8 cellular contexts compared by ENCODE assay signal in genomic region chr11:6812391-6813005, GRCh38. TPM values are rescaled to one million over a fixed set of nuclear protein-coding genes. Genes with fewer than 3 reads are reported as not detected.
A peak's percentile ranks its signal among the peaks of the same experiment; 100 is the strongest.
DNase-seq lines count a peak whose midpoint lies in the region; ATAC-seq and TF ChIP-seq lines count a peak whose summit lies in the region.

No MANE protein-coding gene starts in this region.

- H3K27ac ChIP-seq in upper lobe of left lung = no peak overlapping the region

- H3K4me1 Mint-ChIP-seq in activated CD4-positive, alpha-beta T cell treated with anti-CD3 and anti-CD28 coated beads for 36 hours = no peaks in the 10 kb centered on the region
- peaks cover 6% of the 10 kb centered on the region for H3K4me1 Mint-ChIP-seq in central memory CD8-positive, alpha-beta T cell

- peak; percentile 85 for ATAC-seq in activated CD4-positive, alpha-beta T cell treated with anti-CD3 and anti-CD28 coated beads for 36 hours
- peak; percentile 58 for ATAC-seq in central memory CD8-positive, alpha-beta T cell (replicated peaks; ENCODE audit: extremely low read depth, poor library complexity, severe bottlenecking)
- ATAC-seq in upper lobe of left lung (ENCODE audit: low FRiP score in 2 of 2) = peak; percentile 75 to 87

- H3K9me3 ChIP-seq in upper lobe of left lung = no peaks in the 10 kb centered on the region

- peak; percentile 43 for DNase-seq in activated CD4-positive, alpha-beta T cell treated with anti-CD3 and anti-CD28 coated beads for 36 hours
- no peak for DNase-seq in activated CD4-positive, alpha-beta T cell treated with anti-CD3 and anti-CD28 coated beads for 1 hour
- DNase-seq in H4 (ENCODE audit: low spot score) (peak; percentile 30), SK-N-DZ (ENCODE audit: low spot score) (peak; percentile 47), medulla oblongata (ENCODE audit: extremely low spot score) (peak; percentile 27), upper lobe of left lung (no peak)
- DNase-seq in central memory CD8-positive, alpha-beta T cell (ENCODE audit: low spot score in 2 of 2) = peak in 1 of 2 donors; percentile 32

- H3K36me3 ChIP-seq in upper lobe of left lung = no peaks in the 10 kb centered on the region

- no peak for TF ChIP-seq POLR2A in upper lobe of left lung (IDR thresholded peaks at IDR 0.05)

- CTCF ChIA-PET in activated CD4-positive, alpha-beta T cell treated with anti-CD3 and anti-CD28 coated beads for 36 hours (lab: Charles Lee) = interaction anchor here (0.6 to 3.3 kb wide), 30 partner anchors 9 to 1446 kb away, joined by 3 to 13 read pairs (median 4); partner anchors contain the start of genes OR10A5 and OR6A2

- intact Hi-C loops in activated CD4-positive, alpha-beta T cell treated with anti-CD3 and anti-CD28 coated beads for 36 hours (cut with DNase I, micrococcal nuclease) = loop anchor here in 1 of 2 experiments (2.0 to 5.0 kb wide), 4 partner anchors 115 to 630 kb away; partner anchors contain the start of gene ZNF215

- TF ChIP-seq CTCF in LNCAP (IDR thresholded peaks at IDR 0.05) (peak; percentile 90), upper lobe of left lung (IDR thresholded peaks at IDR 0.05) (peak; percentile 54 to 87 (median 68))

- POLR2A ChIA-PET in activated CD4-positive, alpha-beta T cell treated with anti-CD3 and anti-CD28 coated beads for 36 hours (lab: Charles Lee) = no interaction called here

- H3K27me3 ChIP-seq in upper lobe of left lung = no peaks in the 10 kb centered on the region

- 12 to 18% methylated on average over 6 of the region's 6 CpGs for WGBS in upper lobe of left lung, 2 donors

- no peaks in the 10 kb centered on the region for H3K9me3 Mint-ChIP-seq in activated CD4-positive, alpha-beta T cell treated with anti-CD3 and anti-CD28 coated beads for 36 hours (ENCODE audit: low read depth)
- H3K9me3 Mint-ChIP-seq in central memory CD8-positive, alpha-beta T cell = no peaks in the 10 kb centered on the region

- H3K4me3 Mint-ChIP-seq in activated CD4-positive, alpha-beta T cell treated with anti-CD3 and anti-CD28 coated beads for 36 hours = no peak overlapping the region
- H3K4me3 Mint-ChIP-seq in central memory CD8-positive, alpha-beta T cell = no peak overlapping the region

- peaks cover 10% of the 10 kb centered on the region for H3K27me3 Mint-ChIP-seq in activated CD4-positive, alpha-beta T cell treated with anti-CD3 and anti-CD28 coated beads for 36 hours
- peaks cover 64% of the 10 kb centered on the region for H3K27me3 Mint-ChIP-seq in central memory CD8-positive, alpha-beta T cell

- H3K36me3 Mint-ChIP-seq in activated CD4-positive, alpha-beta T cell treated with anti-CD3 and anti-CD28 coated beads for 36 hours (ENCODE audit: low read depth) = no peaks in the 10 kb centered on the region
- H3K36me3 Mint-ChIP-seq in central memory CD8-positive, alpha-beta T cell (ENCODE audit: insufficient read depth) = no peaks in the 10 kb centered on the region

- no peaks in the 10 kb centered on the region for H3K4me1 ChIP-seq in upper lobe of left lung

- no peak overlapping the region for H3K4me3 ChIP-seq in upper lobe of left lung

- H3K27ac Mint-ChIP-seq in activated CD4-positive, alpha-beta T cell treated with anti-CD3 and anti-CD28 coated beads for 36 hours = no peak overlapping the region
- no peak overlapping the region for H3K27ac Mint-ChIP-seq in central memory CD8-positive, alpha-beta T cell (ENCODE audit: low read depth)

- no peak for TF ChIP-seq EP300 in upper lobe of left lung (IDR thresholded peaks at IDR 0.05)

RNA-seq across cellular contexts. Expression of gene OR6A2, which starts 13.0 kb away (rescaled TPM):
- total RNA-seq in activated CD4-positive, alpha-beta T cell treated with anti-CD3 and anti-CD28 coated beads for 36 hours = under 1 TPM; 0.14 to 0.25 TPM
- 0.43 TPM in 1 of 2 replicates, not detected in the other for total RNA-seq in H4 (2014; rRNA removed; shearing (Covaris generic))
- 0.05 TPM in 1 of 2 replicates, not detected in the other for polyA plus RNA-seq in SK-N-DZ (2014; cell fraction: cytosol; rRNA removed)
- 0.20 TPM in 1 of 2 replicates, not detected in the other for polyA plus RNA-seq in SK-N-DZ (2014; cell fraction: nucleus; rRNA removed)
- 1 to 10 TPM in 1 of 6 donors, under 1 TPM in 4, not detected in 1; 0.06 to 1.0 (median 0.15) TPM for total RNA-seq in upper lobe of left lung

RNA-seq across cellular contexts. Expression of gene OR2AG1, which starts 29.7 kb away (rescaled TPM):
- total RNA-seq in activated CD4-positive, alpha-beta T cell treated with anti-CD3 and anti-CD28 coated beads for 36 hours = not detected
- not detected in 2 replicates for total RNA-seq in H4 (2014; rRNA removed; shearing (Covaris generic))
- polyA plus RNA-seq in SK-N-DZ (2014; cell fraction: cytosol; rRNA removed) = not detected in 2 replicates
- not detected in 2 replicates for polyA plus RNA-seq in SK-N-DZ (2014; cell fraction: nucleus; rRNA removed)
- not detected for total RNA-seq in upper lobe of left lung

RNA-seq across cellular contexts. Expression of gene OR10A5, which starts 33.0 kb away (rescaled TPM):
- total RNA-seq in activated CD4-positive, alpha-beta T cell treated with anti-CD3 and anti-CD28 coated beads for 36 hours = not detected
- not detected in 2 replicates for total RNA-seq in H4 (2014; rRNA removed; shearing (Covaris generic))
- polyA plus RNA-seq in SK-N-DZ (2014; cell fraction: cytosol; rRNA removed) = not detected in 2 replicates
- polyA plus RNA-seq in SK-N-DZ (2014; cell fraction: nucleus; rRNA removed) = not detected in 2 replicates
- total RNA-seq in upper lobe of left lung = not detected

RNA-seq across cellular contexts. Expression of gene OR2AG2, which starts 40.7 kb away (rescaled TPM):
- under 1 TPM; 0.14 to 0.26 TPM for total RNA-seq in activated CD4-positive, alpha-beta T cell treated with anti-CD3 and anti-CD28 coated beads for 36 hours
- total RNA-seq in H4 (2014; rRNA removed; shearing (Covaris generic)) = 0.06 and 0.84 TPM in 2 replicates
- 0.25 and 0.29 TPM in 2 replicates for polyA plus RNA-seq in SK-N-DZ (2014; cell fraction: cytosol; rRNA removed)
- polyA plus RNA-seq in SK-N-DZ (2014; cell fraction: nucleus; rRNA removed) = 0.26 and 0.30 TPM in 2 replicates
- under 1 TPM in 3 of 6 donors, not detected in 3; 0.13 to 0.59 (median 0.15) TPM for total RNA-seq in upper lobe of left lung

RNA-seq across cellular contexts. Expression of gene OR10A2, which starts 50.4 kb away (rescaled TPM):
- not detected for total RNA-seq in activated CD4-positive, alpha-beta T cell treated with anti-CD3 and anti-CD28 coated beads for 36 hours
- total RNA-seq in H4 (2014; rRNA removed; shearing (Covaris generic)) = not detected in 2 replicates
- not detected in 2 replicates for polyA plus RNA-seq in SK-N-DZ (2014; cell fraction: cytosol; rRNA removed)
- not detected in 2 replicates for polyA plus RNA-seq in SK-N-DZ (2014; cell fraction: nucleus; rRNA removed)
- total RNA-seq in upper lobe of left lung = not detected

Comparison
In these comparisons a context has a peak if more than half of its experiments do, and no peak if none do; other contexts are left out.
1. DNase-seq: peak in activated CD4-positive, alpha-beta T cell treated with anti-CD3 and anti-CD28 coated beads for 36 hours (single experiment), H4 (single experiment), SK-N-DZ (single experiment) and medulla oblongata (single experiment); none in activated CD4-positive, alpha-beta T cell treated with anti-CD3 and anti-CD28 coated beads for 1 hour (single experiment) and upper lobe of left lung (0 of 2).
2. Peak in every context shown above with its lines, with median percentiles within 50 percentile points of each other: ATAC-seq.